30 cellular contexts compared by ENCODE assay signal in genomic region chr20:2382833-2383232, GRCh38. TPM values are rescaled to one million over a fixed set of nuclear protein-coding genes. Genes with fewer than 3 reads are reported as not detected.
A peak's percentile ranks its signal among the peaks of the same experiment; 100 is the strongest.
DNase-seq lines count a peak whose midpoint lies in the region; ATAC-seq and TF ChIP-seq lines count a peak whose summit lies in the region.
"Had no signal": no experiment of that assay in that cellular context is flagged by ENCODE, and none has a peak within 500 bp of the region (broad histone marks: within the 10 kb centered on the region; RNA-seq: fewer than 3 reads in every experiment).

No MANE protein-coding gene starts in this region.

- H3K27ac ChIP-seq in mammary epithelial cell (ENCODE audit: insufficient read depth, low read depth, low read length): no peak overlapping the region
- H3K27ac ChIP-seq in neural progenitor cell: no peak overlapping the region
- H3K27ac ChIP-seq: brain microvascular endothelial cell, pancreas, skin epidermis, upper lobe of left lung had no signal

- H3K36me3 Mint-ChIP-seq in neural progenitor cell: no peaks in the 10 kb centered on the region
- H3K36me3 Mint-ChIP-seq: activated naive CD4-positive, alpha-beta T cell treated with anti-CD3 and anti-CD28 coated beads, Interleukin-2, amount 50 U/mL, for 24 hours; CD14-positive monocyte; memory B cell; stimulated activated memory B cell treated with anti-CD40 and anti-IgM and Interleukin-4, amounts not matched to agents 10 μg/mL and 1 μg/mL and 100 μg/mL, for 72 hours had no signal

- H3K4me1 ChIP-seq in mammary epithelial cell (ENCODE audit: insufficient read depth, low read length) (peaks cover 38% of the 10 kb centered on the region), neural progenitor cell (no peaks in the 10 kb centered on the region)
- H3K4me1 ChIP-seq: pancreas, upper lobe of left lung had no signal

- H3K9me3 ChIP-seq in mammary epithelial cell (replicated peaks; ENCODE audit: insufficient read depth, low read length) (peaks cover 7% of the 10 kb centered on the region), neural progenitor cell (ENCODE audit: low read depth) (no peaks in the 10 kb centered on the region)
- H3K9me3 ChIP-seq: pancreas had no signal

- BruUV-seq in mammary epithelial cell (replicated peaks; lab: Mats Ljungman, UMichigan): no TSS peak

- ATAC-seq in stimulated activated naive CD8-positive, alpha-beta T cell treated with anti-CD3 and anti-CD28 coated beads, Interleukin-15, Interleukin-2, amounts not matched to agents 100 U/mL and 50 U/mL, for 24 hours: no peak
- ATAC-seq: left lobe of liver; pancreas; stimulated activated memory B cell treated with anti-CD40 and anti-IgM and Interleukin-4, amounts not matched to agents 10 μg/mL and 1 μg/mL and 100 μg/mL, for 72 hours had no signal

- H3K79me2 ChIP-seq in mammary epithelial cell (ENCODE audit: insufficient read depth, low read length): no peaks in the 10 kb centered on the region
- no peaks in the 10 kb centered on the region for H3K79me2 ChIP-seq in neural progenitor cell (ENCODE audit: low read depth)

- H3K27me3 ChIP-seq in mammary epithelial cell (ENCODE audit: insufficient read depth, low read length) (no peaks in the 10 kb centered on the region), neural progenitor cell (no peaks in the 10 kb centered on the region)
- H3K27me3 ChIP-seq: brain microvascular endothelial cell, pancreas, upper lobe of left lung had no signal

- H3F3A ChIP-seq in neural progenitor cell (ENCODE audit: low read depth): no peaks in the 10 kb centered on the region

- H3K27ac Mint-ChIP-seq in neural progenitor cell: peak overlapping the region; percentile 19
- H3K27ac Mint-ChIP-seq: activated naive CD4-positive, alpha-beta T cell treated with anti-CD3 and anti-CD28 coated beads, Interleukin-2, amount 50 U/mL, for 24 hours; activated T-helper 2 cell treated with anti-CD3 and anti-CD28 coated beads, Interferon-gamma antibody, Interleukin-2, Interleukin-4, amounts not matched to agents 10 μg/mL and 5 μg/mL and 100 μg/mL, durations not matched to agents 14 hours and 24 hours and 36 hours; CD14-positive monocyte; memory B cell; nephron; stimulated activated memory B cell treated with anti-CD40 and anti-IgM and Interleukin-4, amounts not matched to agents 10 μg/mL and 1 μg/mL and 100 μg/mL, for 72 hours had no signal

- CTCF ChIA-PET in mammary epithelial cell (lab: Charles Lee; ENCODE audit: low non-redundant PET): no interaction called here

- H2AFZ ChIP-seq in mammary epithelial cell (ENCODE audit: low read depth, low read length): no peak overlapping the region
- no peak overlapping the region for H2AFZ ChIP-seq in neural progenitor cell (replicated peaks)

- H3K4me1 Mint-ChIP-seq in neural progenitor cell: no peaks in the 10 kb centered on the region
- H3K4me1 Mint-ChIP-seq: nephron; stimulated activated memory B cell treated with anti-CD40 and anti-IgM and Interleukin-4, amounts not matched to agents 10 μg/mL and 1 μg/mL and 100 μg/mL, for 72 hours had no signal

- TF ChIP-seq CTCF in mammary epithelial cell (conservative IDR thresholded peaks at IDR 0.05 in 1 of 2, IDR thresholded peaks at IDR 0.05 in 1 of 2; ENCODE audit: extremely low read depth in 1 of 2, insufficient read depth in 1 of 2, low read depth in 1 of 2, low read length in 2 of 2) (no peak), neural progenitor cell (IDR thresholded peaks at IDR 0.05) (no peak)

- peak; percentile 61 for DNase-seq in EH (ENCODE audit: low read depth)
- DNase-seq in M059J (ENCODE audit: low read depth): peak; percentile 93
- peak; percentile 75 for DNase-seq in mammary epithelial cell
- DNase-seq in neural progenitor cell (ENCODE audit: low spot score): no peak
- no peak for DNase-seq in SHP77 (lab: John Stamatoyannopoulos, UW)
- DNase-seq in NCI-H187 treated with DMSO at 0.1 percent for 48 hours (lab: John Stamatoyannopoulos, UW): no peak
- no peak for DNase-seq in stimulated activated naive CD8-positive, alpha-beta T cell treated with anti-CD3 and anti-CD28 coated beads, Interleukin-15, Interleukin-2, amounts not matched to agents 100 U/mL and 50 U/mL, for 24 hours
- DNase-seq: activated CD4-positive, alpha-beta T cell treated with anti-CD3 and anti-CD28 coated beads for 1 hour; activated T-cell treated with anti-CD3 and anti-CD28 coated beads for 4 hours; amniotic stem cell; brain microvascular endothelial cell; Calu3; DMS79; KBM-7; MM.1S; NCI-H2029; pancreas; retina; upper lobe of left lung had no signal

- peaks cover 5% of the 10 kb centered on the region for H3K9me3 Mint-ChIP-seq in neural progenitor cell
- H3K9me3 Mint-ChIP-seq: activated naive CD4-positive, alpha-beta T cell treated with anti-CD3 and anti-CD28 coated beads, Interleukin-2, amount 50 U/mL, for 24 hours; activated T-helper 2 cell treated with anti-CD3 and anti-CD28 coated beads, Interferon-gamma antibody, Interleukin-2, Interleukin-4, amounts not matched to agents 10 μg/mL and 5 μg/mL and 100 μg/mL, durations not matched to agents 14 hours and 24 hours and 36 hours had no signal

- intact Hi-C loops in mammary epithelial cell (cut with micrococcal nuclease): no loop called here

- H3K4me3 ChIP-seq in mammary epithelial cell (replicated peaks in 1 of 3; ENCODE audit: insufficient read depth in 1 of 3, low read depth in 2 of 3, low read length in 3 of 3): no peak overlapping the region
- H3K4me3 ChIP-seq in neural progenitor cell: no peak overlapping the region
- H3K4me3 ChIP-seq: pancreas, skin epidermis, upper lobe of left lung had no signal

- dilution Hi-C loops in mammary epithelial cell (cut with HindIII; ENCODE audit: low sequenced_read_pairs): no loop called here

- no peak overlapping the region for H3K4me3 Mint-ChIP-seq in neural progenitor cell
- H3K4me3 Mint-ChIP-seq: activated naive CD4-positive, alpha-beta T cell treated with anti-CD3 and anti-CD28 coated beads, Interleukin-2, amount 50 U/mL, for 24 hours; CD14-positive monocyte; memory B cell; nephron; stimulated activated memory B cell treated with anti-CD40 and anti-IgM and Interleukin-4, amounts not matched to agents 10 μg/mL and 1 μg/mL and 100 μg/mL, for 72 hours had no signal

- no peak overlapping the region for H3K9ac ChIP-seq in mammary epithelial cell (ENCODE audit: insufficient read depth, low read length)
- no peak overlapping the region for H3K9ac ChIP-seq in neural progenitor cell

- H4K20me1 ChIP-seq in mammary epithelial cell (ENCODE audit: insufficient read depth, low read length) (no peaks in the 10 kb centered on the region), neural progenitor cell (ENCODE audit: low read depth) (no peaks in the 10 kb centered on the region)

- H3K4me2 ChIP-seq in mammary epithelial cell (ENCODE audit: insufficient read depth, low read depth, low read length) (no peak overlapping the region), neural progenitor cell (no peak overlapping the region)

- in situ Hi-C loops in mammary epithelial cell (cut with MboI; ENCODE audit: low sequenced_read_pairs in 2 of 2): no loop called here

- peaks cover 5% of the 10 kb centered on the region for H3K27me3 Mint-ChIP-seq in neural progenitor cell (ENCODE audit: insufficient read depth, low read depth)
- H3K27me3 Mint-ChIP-seq: stimulated activated memory B cell treated with anti-CD40 and anti-IgM and Interleukin-4, amounts not matched to agents 10 μg/mL and 1 μg/mL and 100 μg/mL, for 72 hours had no signal

- 71% methylated on average over 2 of the region's 2 CpGs for WGBS in mammary epithelial cell (ENCODE audit: low coverage, missing lambda C conversion rate)

- H3K36me3 ChIP-seq in mammary epithelial cell (ENCODE audit: insufficient read depth, low read length): no peaks in the 10 kb centered on the region
- no peaks in the 10 kb centered on the region for H3K36me3 ChIP-seq in neural progenitor cell
- H3K36me3 ChIP-seq: brain microvascular endothelial cell, pancreas, upper lobe of left lung had no signal

RNA-seq across cellular contexts. Expression of gene TGM6, which starts 2.1 kb away (rescaled TPM):
- not detected in 2 replicates for total RNA-seq in M059J (2014; rRNA removed; shearing (Covaris generic))
- not detected for total RNA-seq in mammary epithelial cell
- not detected for polyA plus RNA-seq in mammary epithelial cell
- polyA minus RNA-seq in mammary epithelial cell: not detected
- not detected in 2 replicates for total RNA-seq in neural progenitor cell (ENCODE audit: low replicate concordance)
- total RNA-seq: activated T-helper 2 cell treated with anti-CD3 and anti-CD28 coated beads, Interferon-gamma antibody, Interleukin-2, Interleukin-4, amounts not matched to agents 10 μg/mL and 5 μg/mL and 100 μg/mL, durations not matched to agents 14 hours and 24 hours and 36 hours; Calu3; chondrocyte; H1; left lobe of liver; pancreas; T-helper 2 cell treated with Interferon-gamma antibody and Interleukin-4, amounts not matched to agents 100 ng/mL and 5 ng/mL, for 36 hours; upper lobe of left lung had no signal
- polyA plus RNA-seq: CD14-positive monocyte, pancreas had no signal

Comparison
In these comparisons a context has a peak if more than half of its experiments do, and no peak if none do; other contexts are left out.
1. DNase-seq: peak in EH (single experiment), M059J (single experiment) and mammary epithelial cell (single experiment); none in neural progenitor cell (single experiment), SHP77 (0 of 2), NCI-H187 treated with DMSO at 0.1 percent for 48 hours (single experiment) and stimulated activated naive CD8-positive, alpha-beta T cell treated with anti-CD3 and anti-CD28 coated beads, Interleukin-15, Interleukin-2, amounts not matched to agents 100 U/mL and 50 U/mL, for 24 hours (single experiment).